In the genomic region with DNA sequence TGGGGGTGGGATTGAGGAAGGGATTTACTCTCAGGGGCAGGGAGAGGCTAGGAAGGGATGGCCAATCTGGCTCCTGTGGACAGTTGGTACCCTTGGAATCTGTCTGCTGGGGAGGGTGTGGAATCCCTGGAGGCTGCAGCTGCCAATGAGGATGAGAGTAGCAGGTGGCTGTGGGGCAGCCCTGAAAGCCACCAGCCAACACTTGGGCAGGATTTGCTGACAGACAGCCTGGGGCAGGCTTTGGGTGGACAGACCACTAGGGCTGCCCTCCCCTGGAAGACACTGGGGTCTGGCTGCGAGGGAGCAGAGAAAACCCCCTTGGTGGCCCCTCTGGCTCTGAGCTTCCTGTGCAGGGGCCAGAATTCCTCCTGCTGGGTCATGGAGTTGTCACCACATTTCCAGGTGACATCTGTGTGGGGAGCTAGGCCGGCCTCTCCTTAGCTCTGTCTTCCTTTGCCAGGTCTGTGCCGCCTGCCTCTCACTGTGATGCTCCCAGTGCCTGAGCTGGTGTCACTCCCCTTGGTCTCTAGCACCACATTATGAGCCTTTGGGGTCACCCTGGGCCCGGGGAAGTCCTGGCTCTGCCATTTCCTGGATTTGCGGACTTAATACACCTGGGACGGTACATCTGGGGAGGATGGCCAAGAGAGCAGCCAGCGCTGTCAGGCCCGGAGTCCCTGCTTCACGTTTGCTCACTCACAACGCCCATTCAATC, we compare ENCODE assay signal across 12 cellular contexts. TPM values are rescaled to one million over a fixed set of nuclear protein-coding genes. Genes with fewer than 3 reads are reported as not detected.
DNase-seq lines count a peak whose midpoint lies in the region; ATAC-seq, FAIRE-seq and TF ChIP-seq lines count a peak whose summit lies in the region.
"Had no signal": no experiment of that assay in that cellular context is flagged by ENCODE, and none has a peak within 500 bp of the region (broad histone marks: within the 10 kb centered on the region; RNA-seq: fewer than 3 reads in every experiment).

No MANE protein-coding gene starts in this region.

- H3K9me3 Mint-ChIP-seq in T-helper 2 cell treated with Interferon-gamma antibody and Interleukin-4, amounts not matched to agents 5 μg/mL and 100 μg/mL, for 36 hours: no peaks in the 10 kb centered on the region
- H3K9me3 Mint-ChIP-seq in astrocyte (ENCODE audit: unreplicated experiment): no peaks in the 10 kb centered on the region

- intact Hi-C loops in spleen (cut with DNase I; ENCODE audit: low total_unique reads): no loop called here

- FAIRE-seq in astrocyte (lab: Jason Lieb, UNC): no peak

- no peak for TF ChIP-seq CTCF in astrocyte (IDR thresholded peaks at IDR 0.05; ENCODE audit: insufficient read depth, low read depth, low read length)
- no peak for TF ChIP-seq CTCF in spleen (IDR thresholded peaks at IDR 0.05 in 8 of 11, conservative IDR thresholded peaks at IDR 0.05 in 3 of 11)

- no peaks in the 10 kb centered on the region for H3K79me2 ChIP-seq in astrocyte (ENCODE audit: insufficient read depth, low read length)

- H3K36me3 ChIP-seq in astrocyte (ENCODE audit: insufficient read depth, low read length) (no peaks in the 10 kb centered on the region), spleen (no peaks in the 10 kb centered on the region)
- H3K36me3 ChIP-seq: esophagus squamous epithelium, neutrophil had no signal

- DNase-seq in T-helper 2 cell treated with Interferon-gamma antibody and Interleukin-4, amounts not matched to agents 5 μg/mL and 100 μg/mL, for 36 hours (ENCODE audit: low spot score): no peak
- no peak for DNase-seq in T-helper 2 cell
- no peak for DNase-seq in astrocyte (ENCODE audit: low read depth)
- DNase-seq in spleen: peak; percentile 63
- DNase-seq in medulla oblongata (ENCODE audit: extremely low spot score): no peak
- no peak for DNase-seq in middle frontal gyrus (ENCODE audit: extremely low spot score, low spot score)
- no peak for DNase-seq in activated CD4-positive, CD25-positive, alpha-beta regulatory T cell (lab: John Stamatoyannopoulos, UW)
- DNase-seq: 8988T, esophagus squamous epithelium, trophoblast cell had no signal

- H3K4me3 Mint-ChIP-seq in T-helper 2 cell treated with Interferon-gamma antibody and Interleukin-4, amounts not matched to agents 5 μg/mL and 100 μg/mL, for 36 hours: no peak overlapping the region
- H3K4me3 Mint-ChIP-seq in astrocyte (ENCODE audit: unreplicated experiment): no peak overlapping the region

- 69 to 81% (median 76%) methylated on average over 9 to 10 of the region's 10 CpGs for WGBS in spleen, 5 donors

- peaks cover 2% of the 10 kb centered on the region for H3K27me3 ChIP-seq in astrocyte (ENCODE audit: insufficient read depth, low read length)
- H3K27me3 ChIP-seq in spleen (replicated peaks in 1 of 7): peaks cover 0 to 35% (median 0%) of the 10 kb centered on the region in 7 donors

- no peaks in the 10 kb centered on the region for H3K36me3 Mint-ChIP-seq in T-helper 2 cell treated with Interferon-gamma antibody and Interleukin-4, amounts not matched to agents 5 μg/mL and 100 μg/mL, for 36 hours (ENCODE audit: low read depth)
- no peaks in the 10 kb centered on the region for H3K36me3 Mint-ChIP-seq in astrocyte (ENCODE audit: low read depth, unreplicated experiment)

- peak; percentile 10 for ATAC-seq in HG03521 (IDR thresholded peaks at IDR 0.05; ENCODE audit: unreplicated experiment)

- no peak overlapping the region for H3K4me2 ChIP-seq in astrocyte (ENCODE audit: low read length)

- no peak for TF ChIP-seq POLR2A in spleen (IDR thresholded peaks at IDR 0.05)

- no peak overlapping the region for H2AFZ ChIP-seq in astrocyte (ENCODE audit: low read depth, low read length)

- H3K27ac ChIP-seq in astrocyte (ENCODE audit: low read depth, low read length): no peak overlapping the region
- H3K27ac ChIP-seq in spleen: peak overlapping the region in 1 of 8 donors; percentile 56
- H3K27ac ChIP-seq: neutrophil had no signal

- peak overlapping the region; percentile 70 for H3K27ac Mint-ChIP-seq in T-helper 2 cell treated with Interferon-gamma antibody and Interleukin-4, amounts not matched to agents 5 μg/mL and 100 μg/mL, for 36 hours
- H3K27ac Mint-ChIP-seq in astrocyte (ENCODE audit: unreplicated experiment): peak overlapping the region; percentile 87

- H3K4me1 ChIP-seq in astrocyte (ENCODE audit: insufficient read depth, low read length) (peaks cover 38% of the 10 kb centered on the region), spleen (peaks cover 0 to 15% (median 4%) of the 10 kb centered on the region in 6 donors)

- H4K20me1 ChIP-seq in astrocyte (ENCODE audit: insufficient read depth, low read length): no peaks in the 10 kb centered on the region

- peaks cover 5% of the 10 kb centered on the region for H3K27me3 Mint-ChIP-seq in T-helper 2 cell treated with Interferon-gamma antibody and Interleukin-4, amounts not matched to agents 5 μg/mL and 100 μg/mL, for 36 hours (ENCODE audit: low read depth)
- peaks cover 3% of the 10 kb centered on the region for H3K27me3 Mint-ChIP-seq in astrocyte (ENCODE audit: low read depth, unreplicated experiment)

- H3K9ac ChIP-seq in astrocyte (ENCODE audit: low read length): peak overlapping the region; percentile 56

- H3K4me1 Mint-ChIP-seq in T-helper 2 cell treated with Interferon-gamma antibody and Interleukin-4, amounts not matched to agents 5 μg/mL and 100 μg/mL, for 36 hours (ENCODE audit: low read depth): peaks cover 15% of the 10 kb centered on the region
- H3K4me1 Mint-ChIP-seq in astrocyte (ENCODE audit: low read depth, unreplicated experiment): peaks cover 34% of the 10 kb centered on the region

- no peak overlapping the region for H3K4me3 ChIP-seq in astrocyte (ENCODE audit: insufficient read depth, low read depth, low read length)
- H3K4me3 ChIP-seq in spleen: no peak overlapping the region
- H3K4me3 ChIP-seq: esophagus squamous epithelium had no signal

- H3K9me3 ChIP-seq in astrocyte (ENCODE audit: insufficient read depth, low read depth, low read length) (peaks cover 2% of the 10 kb centered on the region), spleen (no peaks in the 10 kb centered on the region)
- H3K9me3 ChIP-seq: esophagus squamous epithelium, neutrophil had no signal

RNA-seq across cellular contexts. Expression of a gene that starts 13.4 kb away (rescaled TPM):
- total RNA-seq in astrocyte: 3.3 and 4.8 TPM in 2 replicates
- total RNA-seq in spleen: under 1 TPM in 5 of 7 donors, not detected in 2; 0.30 to 0.88 (median 0.43) TPM
- polyA plus RNA-seq in spleen: under 1 TPM; 0.19 to 0.52 (median 0.50) TPM
